Comparison of ENCODE assay signal across 12 cellular contexts in genomic region chr4:120520761-120521160, GRCh38.
DNase-seq lines count a peak whose midpoint lies in the region; ATAC-seq and TF ChIP-seq lines count a peak whose summit lies in the region.
"Had no signal": no experiment of that assay in that cellular context is flagged by ENCODE, and none has a peak within 500 bp of the region (broad histone marks: within the 10 kb centered on the region; RNA-seq: fewer than 3 reads in every experiment).

No MANE protein-coding gene starts in this region.

- peak overlapping the region; percentile 4 for H3K27ac Mint-ChIP-seq in glutamatergic neuron (ENCODE audit: unreplicated experiment)
- H3K27ac Mint-ChIP-seq: CD4-positive, CD25-positive, alpha-beta regulatory T cell had no signal

- no peaks in the 10 kb centered on the region for H3K36me3 Mint-ChIP-seq in glutamatergic neuron (ENCODE audit: unreplicated experiment)
- H3K36me3 Mint-ChIP-seq: CD4-positive, CD25-positive, alpha-beta regulatory T cell had no signal

- H3K27me3 Mint-ChIP-seq in glutamatergic neuron (ENCODE audit: unreplicated experiment), result peaks cover 3% of the 10 kb centered on the region
- H3K27me3 Mint-ChIP-seq: CD4-positive, CD25-positive, alpha-beta regulatory T cell had no signal

- no peak overlapping the region for H3K4me3 Mint-ChIP-seq in glutamatergic neuron (ENCODE audit: unreplicated experiment)
- H3K4me3 Mint-ChIP-seq: CD4-positive, CD25-positive, alpha-beta regulatory T cell had no signal

- peak; percentile 14 for DNase-seq in ELF-1 (ENCODE audit: low read depth, low spot score)
- peak; percentile 6 for DNase-seq in NOMO-1 treated with dmso at 0.1 percent for 144 hours (lab: John Stamatoyannopoulos, UW; ENCODE audit: unreplicated experiment)
- DNase-seq in glutamatergic neuron, result no peak
- peak; percentile 28 for DNase-seq in renal cortical epithelial cell (ENCODE audit: low read depth)
- DNase-seq in DMS114 treated with DMSO at 0.1 percent for 48 hours (lab: John Stamatoyannopoulos, UW; ENCODE audit: unreplicated experiment), result no peak
- no peak for DNase-seq in NCI-H2029 (lab: John Stamatoyannopoulos, UW)
- DNase-seq: ACHN; CD4-positive, CD25-positive, alpha-beta regulatory T cell; DND-41; GF-D8; GM23248 had no signal

- no peaks in the 10 kb centered on the region for H3K9me3 Mint-ChIP-seq in glutamatergic neuron (ENCODE audit: unreplicated experiment)

- no peak for ATAC-seq in GM18505 (IDR thresholded peaks at IDR 0.05; ENCODE audit: unreplicated experiment)

- TF ChIP-seq CTCF in glutamatergic neuron (IDR thresholded peaks at IDR 0.05; ENCODE audit: partially characterized antibody, unreplicated experiment), result no peak

- TF ChIP-seq POLR2A in GM18505 (IDR thresholded peaks at IDR 0.05; ENCODE audit: borderline replicate concordance, extremely low read depth, insufficient read depth, insufficient read length), result no peak

- no peaks in the 10 kb centered on the region for H3K4me1 Mint-ChIP-seq in glutamatergic neuron (ENCODE audit: low read depth, unreplicated experiment)
- H3K4me1 Mint-ChIP-seq: CD4-positive, CD25-positive, alpha-beta regulatory T cell had no signal

Comparison
In these comparisons a context has a peak if more than half of its experiments do, and no peak if none do; other contexts are left out.
1. DNase-seq: peak in ELF-1 (single experiment), NOMO-1 treated with dmso at 0.1 percent for 144 hours (single experiment) and renal cortical epithelial cell (single experiment); none in glutamatergic neuron (single experiment), DMS114 treated with DMSO at 0.1 percent for 48 hours (single experiment) and NCI-H2029 (single experiment).